ENCODE assay signal across 20 cellular contexts in genomic region chr1:152191260-152191659, GRCh38. TPM values are rescaled to one million over a fixed set of nuclear protein-coding genes. Genes with fewer than 3 reads are reported as not detected.
"Had no signal": no experiment of that assay in that cellular context is flagged by ENCODE, and none has a peak within 500 bp of the region (broad histone marks: within the 10 kb centered on the region; RNA-seq: fewer than 3 reads in every experiment).

No MANE protein-coding gene starts in this region.

- H3K9me3 ChIP-seq: ascending aorta, lower lobe of right lung, ovary, stomach, testis, upper lobe of left lung had no signal

- DNase-seq: activated CD4-positive, alpha-beta memory T cell treated with anti-CD3 and anti-CD28 coated beads for 36 hours; activated naive CD4-positive, alpha-beta T cell; activated T-cell treated with anti-CD3 and anti-CD28 coated beads for 4 hours; effector CD8-positive, alpha-beta T cell; foreskin melanocyte; islet precursor cell; lower lobe of right lung; natural killer cell; ovary; stimulated activated CD4-positive, alpha-beta T cell treated with anti-CD3 and anti-CD28 coated beads, Interleukin-4, amount 100 ng/mL, for 1 hour; stomach; SW 1271; testis; upper lobe of left lung had no signal

- H3K4me2 ChIP-seq: smooth muscle cell had no signal

- H3K27ac ChIP-seq: ascending aorta, lower lobe of right lung, ovary, stomach, testis, upper lobe of left lung had no signal

- H3K4me1 ChIP-seq: ascending aorta, testis had no signal

- H3K27me3 ChIP-seq: ascending aorta, ovary, testis, upper lobe of left lung had no signal

- H3K36me3 ChIP-seq: ascending aorta, lower lobe of right lung, ovary, stomach, upper lobe of left lung had no signal

- ATAC-seq: natural killer cell had no signal

- H3K4me3 ChIP-seq: ascending aorta, lower lobe of right lung, ovary, smooth muscle cell, stomach, testis, upper lobe of left lung had no signal

RNA-seq across cellular contexts. Expression of gene RPTN, which starts 32.2 kb away (rescaled TPM):
- total RNA-seq: activated CD4-positive, alpha-beta memory T cell treated with anti-CD3 and anti-CD28 coated beads for 36 hours; ascending aorta; cerebellum; fibroblast of lung; lower lobe of right lung; natural killer cell; ovary; sciatic nerve; smooth muscle cell; stomach; T-helper 2 cell treated with Interferon-gamma antibody and Interleukin-4, amounts not matched to agents 100 ng/mL and 5 ng/mL, for 36 hours; upper lobe of left lung had no signal

RNA-seq across cellular contexts. Expression of gene HRNR, which starts 32.7 kb away (rescaled TPM):
- total RNA-seq: activated CD4-positive, alpha-beta memory T cell treated with anti-CD3 and anti-CD28 coated beads for 36 hours; ascending aorta; cerebellum; fibroblast of lung; lower lobe of right lung; natural killer cell; ovary; sciatic nerve; smooth muscle cell; T-helper 2 cell treated with Interferon-gamma antibody and Interleukin-4, amounts not matched to agents 100 ng/mL and 5 ng/mL, for 36 hours; upper lobe of left lung had no signal
